ENCODE assay signal across 7 cellular contexts in the genomic region with DNA sequence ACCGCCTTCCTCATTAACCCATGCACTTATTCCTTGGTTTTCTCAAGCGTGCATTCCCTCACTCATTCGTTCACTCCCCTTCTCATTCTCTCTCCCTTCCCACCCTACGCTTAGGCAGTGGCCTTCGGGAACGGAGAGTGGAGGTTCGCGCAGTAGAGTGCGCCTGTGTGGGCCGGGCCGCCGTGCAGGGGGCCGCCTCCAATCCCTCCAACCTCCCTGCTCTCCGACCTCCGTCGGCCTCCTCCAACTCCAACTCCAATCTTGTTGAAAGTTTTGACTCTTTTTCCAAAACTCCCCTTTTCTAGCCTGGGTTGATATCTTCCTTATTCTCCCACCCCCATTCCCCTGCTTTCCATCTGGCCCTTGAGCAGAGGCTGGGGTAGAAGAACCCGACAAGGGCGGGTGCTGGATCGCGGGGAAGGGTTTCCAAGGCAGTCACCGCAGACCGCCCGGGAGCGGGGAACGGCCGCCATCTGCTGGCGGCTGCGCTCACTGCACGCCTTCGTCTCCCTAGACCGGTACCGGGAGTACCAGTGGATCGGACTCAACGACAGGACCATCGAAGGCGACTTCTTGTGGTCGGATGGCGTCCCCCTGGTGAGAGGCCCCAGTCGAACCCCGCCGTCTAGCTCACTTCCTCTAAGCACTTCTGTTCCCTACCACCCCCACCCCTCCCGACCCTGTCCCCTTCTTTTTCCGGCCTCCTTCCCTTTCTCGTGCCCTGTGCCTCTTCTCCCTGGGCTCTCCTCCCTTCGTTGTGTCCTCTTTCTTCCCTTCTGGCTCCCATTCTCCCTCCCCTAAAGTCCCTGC. TPM values are rescaled to one million over a fixed set of nuclear protein-coding genes. Genes with fewer than 3 reads are reported as not detected.
DNase-seq lines count a peak whose midpoint lies in the region; ATAC-seq, FAIRE-seq and TF ChIP-seq lines count a peak whose summit lies in the region.

No MANE protein-coding gene starts in this region.

- H3K27me3 Mint-ChIP-seq in central memory CD8-positive, alpha-beta T cell: peaks cover 54% of the 10 kb centered on the region

- no peak for TF ChIP-seq POLR2A in GM12892 (IDR thresholded peaks at IDR 0.05; ENCODE audit: low read depth, low read length)

- ATAC-seq in central memory CD8-positive, alpha-beta T cell (replicated peaks; ENCODE audit: extremely low read depth, poor library complexity, severe bottlenecking): peak; percentile 34
- ATAC-seq in HG02973 (IDR thresholded peaks at IDR 0.05; ENCODE audit: unreplicated experiment): no peak

- no peaks in the 10 kb centered on the region for H3K27me3 ChIP-seq in layer of hippocampus (ENCODE audit: control insufficient read depth, insufficient read depth, low read length)

- H3K4me3 Mint-ChIP-seq in central memory CD8-positive, alpha-beta T cell: peak overlapping the region; percentile 82

- peaks cover 52% of the 10 kb centered on the region for H3K4me1 Mint-ChIP-seq in central memory CD8-positive, alpha-beta T cell

- DNase-seq in GM12892 (ENCODE audit: insufficient read length) (peak; percentile 84), NCI-H2029 (lab: John Stamatoyannopoulos, UW) (peak; percentile 26)
- peak; percentile 85 for DNase-seq in activated CD4-positive, CD25-positive, alpha-beta regulatory T cell treated with anti-CD3 and anti-CD28 coated beads, Interleukin-2, amount 50 U/mL, for 72 hours
- DNase-seq in central memory CD8-positive, alpha-beta T cell (ENCODE audit: low spot score in 2 of 2): peak; percentile 44 to 62
- peak; percentile 53 to 70 for DNase-seq in stimulated activated CD4-positive, alpha-beta T cell treated with anti-CD3 and anti-CD28 coated beads, Interleukin-1b, Interleukin-23, amount 100 ng/mL, for 1 hour (ENCODE audit: low read depth in 2 of 2)

- H3K9me3 Mint-ChIP-seq in central memory CD8-positive, alpha-beta T cell: no peaks in the 10 kb centered on the region

- peaks cover 7% of the 10 kb centered on the region for H3K36me3 Mint-ChIP-seq in central memory CD8-positive, alpha-beta T cell (ENCODE audit: insufficient read depth)

- FAIRE-seq in GM12892 (lab: Jason Lieb, UNC): peak; percentile 69

- H3K27ac Mint-ChIP-seq in central memory CD8-positive, alpha-beta T cell (ENCODE audit: low read depth): peak overlapping the region; percentile 45

- H3K27ac ChIP-seq in layer of hippocampus (ENCODE audit: low read depth, low read length): peak overlapping the region; percentile 10

RNA-seq across cellular contexts. Expression of a gene that starts 15.4 kb away (rescaled TPM):
- polyA plus RNA-seq in GM12892 (2012; ENCODE audit: missing spikeins): 0.36 TPM

RNA-seq across cellular contexts. Expression of a gene that starts 19.8 kb away (rescaled TPM):
- polyA plus RNA-seq in GM12892 (2012; ENCODE audit: missing spikeins): not detected

RNA-seq across cellular contexts. Expression of a gene that starts 38.2 kb away (rescaled TPM):
- polyA plus RNA-seq in GM12892 (2012; ENCODE audit: missing spikeins): not detected

RNA-seq across cellular contexts. Expression of a gene that starts 48.0 kb away (rescaled TPM):
- polyA plus RNA-seq in GM12892 (2012; ENCODE audit: missing spikeins): 0.76 TPM

RNA-seq across cellular contexts. Expression of a gene that starts 56.1 kb away (rescaled TPM):
- polyA plus RNA-seq in GM12892 (2012; ENCODE audit: missing spikeins): 42.9 TPM

Comparison
In these comparisons a context has a peak if more than half of its experiments do, and no peak if none do; other contexts are left out.
1. DNase-seq: peak in every context shown above with its lines; median percentile 85 in activated CD4-positive, CD25-positive, alpha-beta regulatory T cell treated with anti-CD3 and anti-CD28 coated beads, Interleukin-2, amount 50 U/mL, for 72 hours; 84 in GM12892; 62 in stimulated activated CD4-positive, alpha-beta T cell treated with anti-CD3 and anti-CD28 coated beads, Interleukin-1b, Interleukin-23, amount 100 ng/mL, for 1 hour; 53 in central memory CD8-positive, alpha-beta T cell; 26 in NCI-H2029.